19 cellular contexts compared by ENCODE assay signal in the genomic region with DNA sequence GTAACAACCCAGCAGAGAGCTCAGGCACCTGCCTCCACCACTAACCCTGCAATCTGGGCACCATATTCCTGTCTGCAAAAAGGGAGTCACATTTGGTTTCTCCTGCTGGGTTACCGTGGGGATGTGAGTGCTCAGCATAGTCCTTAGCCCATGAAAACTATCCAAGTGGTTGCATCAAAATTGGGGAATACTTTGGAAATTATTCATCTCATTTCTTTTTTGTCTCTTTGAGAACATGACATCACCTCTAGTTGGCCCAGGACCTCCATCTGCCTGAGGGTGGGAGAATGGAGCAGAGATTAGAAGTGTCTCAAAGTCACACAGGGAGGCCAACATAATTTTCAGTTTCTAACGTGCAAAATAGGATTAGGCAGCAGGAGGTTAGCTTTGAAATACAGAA. TPM values are rescaled to one million over a fixed set of nuclear protein-coding genes. Genes with fewer than 3 reads are reported as not detected.
DNase-seq lines count a peak whose midpoint lies in the region; ATAC-seq, FAIRE-seq and TF ChIP-seq lines count a peak whose summit lies in the region.
"Had no signal": no experiment of that assay in that cellular context is flagged by ENCODE, and none has a peak within 500 bp of the region (broad histone marks: within the 10 kb centered on the region; RNA-seq: fewer than 3 reads in every experiment).

No MANE protein-coding gene starts in this region.

- H3K9me3 ChIP-seq in GM23248 (ENCODE audit: low read depth) (no peaks in the 10 kb centered on the region), astrocyte (ENCODE audit: insufficient read depth, low read depth, low read length) (no peaks in the 10 kb centered on the region), colonic mucosa (no peaks in the 10 kb centered on the region)
- H3K9me3 ChIP-seq: Peyer's patch had no signal

- H3K36me3 ChIP-seq in GM23248 (ENCODE audit: low read depth) (no peaks in the 10 kb centered on the region), astrocyte (ENCODE audit: insufficient read depth, low read length) (no peaks in the 10 kb centered on the region), colonic mucosa (no peaks in the 10 kb centered on the region)
- H3K36me3 ChIP-seq: Peyer's patch had no signal

- H3K9me3 Mint-ChIP-seq in astrocyte (ENCODE audit: unreplicated experiment) (peaks cover 9% of the 10 kb centered on the region), endothelial cell (ENCODE audit: unreplicated experiment) (no peaks in the 10 kb centered on the region)

- peaks cover 23% of the 10 kb centered on the region for H3F3A ChIP-seq in GM23248 (ENCODE audit: insufficient read depth)

- no peak overlapping the region for H3K4me3 ChIP-seq in AG10803 (ENCODE audit: low read length)
- no peak overlapping the region for H3K4me3 ChIP-seq in GM23248
- no peak overlapping the region for H3K4me3 ChIP-seq in astrocyte (ENCODE audit: insufficient read depth, low read depth, low read length)
- H3K4me3 ChIP-seq in colonic mucosa = no peak overlapping the region
- H3K4me3 ChIP-seq: Peyer's patch had no signal

- peak; percentile 20 for DNase-seq in AG10803 (ENCODE audit: low read depth)
- DNase-seq in GM23248 = peak; percentile 37
- DNase-seq in astrocyte (ENCODE audit: low read depth) = peak; percentile 45
- peak; percentile 37 for DNase-seq in glomerular visceral epithelial cell (ENCODE audit: extremely low spot score)
- no peak for DNase-seq in NK-92 (lab: John Stamatoyannopoulos, UW; ENCODE audit: unreplicated experiment)
- no peak for DNase-seq in endothelial cell (ENCODE audit: low spot score)
- DNase-seq in colonic mucosa = no peak
- DNase-seq: CD4-positive, alpha-beta T cell; DND-41; GOT3; MM.1S; NCI-H1105; NCI-H187; NCI-H446; NCI-H774; Peyer's patch; SHP77 had no signal

- H3K27me3 Mint-ChIP-seq in astrocyte (ENCODE audit: low read depth, unreplicated experiment) = peaks cover 11% of the 10 kb centered on the region
- peaks cover 3% of the 10 kb centered on the region for H3K27me3 Mint-ChIP-seq in endothelial cell (ENCODE audit: unreplicated experiment)

- H2AFZ ChIP-seq in GM23248 (no peak overlapping the region), astrocyte (ENCODE audit: low read depth, low read length) (no peak overlapping the region)

- H3K4me1 Mint-ChIP-seq in astrocyte (ENCODE audit: low read depth, unreplicated experiment) = peaks cover 8% of the 10 kb centered on the region
- H3K4me1 Mint-ChIP-seq in endothelial cell (ENCODE audit: unreplicated experiment) = peaks cover 18% of the 10 kb centered on the region

- TF ChIP-seq CTCF in AG10803 (conservative IDR thresholded peaks at IDR 0.05; ENCODE audit: low read length) (no peak), astrocyte (IDR thresholded peaks at IDR 0.05; ENCODE audit: insufficient read depth, low read depth, low read length) (no peak), endothelial cell (IDR thresholded peaks at IDR 0.05; ENCODE audit: unreplicated experiment) (no peak), colonic mucosa (IDR thresholded peaks at IDR 0.05) (no peak)

- H3K79me2 ChIP-seq in GM23248 (ENCODE audit: insufficient read depth) (no peaks in the 10 kb centered on the region), astrocyte (ENCODE audit: insufficient read depth, low read length) (no peaks in the 10 kb centered on the region)

- peaks cover 2% of the 10 kb centered on the region for H3K36me3 Mint-ChIP-seq in astrocyte (ENCODE audit: low read depth, unreplicated experiment)
- no peaks in the 10 kb centered on the region for H3K36me3 Mint-ChIP-seq in endothelial cell (ENCODE audit: low read depth, unreplicated experiment)

- H3K4me3 Mint-ChIP-seq in astrocyte (ENCODE audit: unreplicated experiment) = no peak overlapping the region
- H3K4me3 Mint-ChIP-seq in endothelial cell (ENCODE audit: unreplicated experiment) = no peak overlapping the region
- H3K4me3 Mint-ChIP-seq: CD4-positive, alpha-beta T cell had no signal

- H3K4me1 ChIP-seq in GM23248 (ENCODE audit: insufficient read depth) (peaks cover 23% of the 10 kb centered on the region), astrocyte (ENCODE audit: insufficient read depth, low read length) (peaks cover 18% of the 10 kb centered on the region), colonic mucosa (no peaks in the 10 kb centered on the region)
- H3K4me1 ChIP-seq: Peyer's patch had no signal

- H3K9me2 ChIP-seq in GM23248 (ENCODE audit: insufficient read depth) = no peaks in the 10 kb centered on the region

- H3K9ac ChIP-seq in GM23248 (no peak overlapping the region), astrocyte (ENCODE audit: low read length) (no peak overlapping the region), colonic mucosa (ENCODE audit: low read depth in 2 of 2, low read length in 2 of 2) (no peak overlapping the region)
- H3K9ac ChIP-seq: KMS-11 had no signal

- in situ Hi-C loops in GM23248 (cut with MboI) = no loop called here

- no peak overlapping the region for H3K27ac ChIP-seq in GM23248
- H3K27ac ChIP-seq in astrocyte (ENCODE audit: low read depth, low read length) = no peak overlapping the region
- no peak overlapping the region for H3K27ac ChIP-seq in colonic mucosa
- H3K27ac ChIP-seq: KMS-11 had no signal

- peaks cover 23% of the 10 kb centered on the region for H3K27me3 ChIP-seq in GM23248 (replicated peaks; ENCODE audit: insufficient read depth)
- H3K27me3 ChIP-seq in astrocyte (ENCODE audit: insufficient read depth, low read length) = peaks cover 6% of the 10 kb centered on the region
- peaks cover 5% of the 10 kb centered on the region for H3K27me3 ChIP-seq in colonic mucosa
- H3K27me3 ChIP-seq: Peyer's patch had no signal

- H4K20me1 ChIP-seq in GM23248 (ENCODE audit: insufficient read depth) (no peaks in the 10 kb centered on the region), astrocyte (ENCODE audit: insufficient read depth, low read length) (no peaks in the 10 kb centered on the region)

- H3K27ac Mint-ChIP-seq in astrocyte (ENCODE audit: unreplicated experiment) = no peak overlapping the region
- no peak overlapping the region for H3K27ac Mint-ChIP-seq in endothelial cell (ENCODE audit: unreplicated experiment)
- H3K27ac Mint-ChIP-seq: CD4-positive, alpha-beta T cell had no signal

- no peak for FAIRE-seq in astrocyte (lab: Jason Lieb, UNC)

- intact Hi-C loops in colonic mucosa (cut with DNase I) = no loop called here

- no peak for ATAC-seq in HG02870 (IDR thresholded peaks at IDR 0.05; ENCODE audit: unreplicated experiment)

- 31 to 35% methylated on average over 2 of the region's 2 CpGs for WGBS in GM23248 (ENCODE audit: low coverage in 1 of 2, low lambda C conversion rate in 2 of 2, missing lambda C conversion rate in 2 of 2), 2 experiments

- H3K4me2 ChIP-seq in GM23248 (ENCODE audit: unreplicated experiment) (no peak overlapping the region), astrocyte (ENCODE audit: low read length) (no peak overlapping the region)
- H3K4me2 ChIP-seq: KMS-11 had no signal

RNA-seq across cellular contexts. Expression of a gene that starts 19.3 kb away (rescaled TPM):
- total RNA-seq in GM23248 (2014; rRNA removed; shearing (Covaris generic)) = not detected in 2 replicates
- polyA plus RNA-seq in GM23248 (2016; fragmentation: Nextera tagmentation; extraction: Ambion mirVana) = not detected in 2 replicates
- total RNA-seq in astrocyte = not detected in 2 replicates
- total RNA-seq in endothelial cell (ENCODE audit: unreplicated experiment) = not detected
- not detected for total RNA-seq in colonic mucosa
- total RNA-seq: CD4-positive, alpha-beta T cell; Peyer's patch had no signal

Comparison
In these comparisons a context has a peak if more than half of its experiments do, and no peak if none do; other contexts are left out.
1. DNase-seq: peak in AG10803 (single experiment), GM23248 (single experiment), astrocyte (single experiment) and glomerular visceral epithelial cell (single experiment); none in NK-92 (single experiment), endothelial cell (single experiment) and colonic mucosa (single experiment).